Comparison of ENCODE assay signal across 10 cellular contexts in the genomic region with DNA sequence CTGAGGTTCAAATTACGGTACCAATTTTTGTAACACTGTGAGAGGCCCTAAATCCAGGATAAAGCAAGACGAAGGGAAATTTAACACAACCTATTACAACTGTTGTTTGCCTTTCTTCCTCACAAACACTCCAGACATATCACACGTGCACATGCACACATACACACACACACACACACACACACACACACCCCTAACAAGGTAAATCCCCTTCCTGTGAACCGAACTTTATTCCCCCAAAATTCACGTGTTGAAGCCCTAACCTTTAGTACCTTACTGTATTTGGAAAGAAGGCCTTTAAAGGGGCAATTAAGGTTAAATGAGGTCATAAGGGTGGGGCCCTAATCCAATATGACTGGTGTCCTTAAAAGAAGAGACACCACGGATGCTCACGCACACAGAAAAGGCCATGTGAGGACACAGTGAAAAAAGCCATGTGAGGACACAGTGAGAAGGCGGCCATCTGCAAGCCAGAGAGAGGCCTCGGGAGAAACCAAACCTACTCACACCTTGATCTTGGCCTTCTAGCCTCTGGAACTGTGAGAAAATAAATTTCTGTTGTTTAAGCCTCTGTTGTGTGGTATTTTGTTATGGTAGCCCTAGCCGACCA. TPM values are rescaled to one million over a fixed set of nuclear protein-coding genes. Genes with fewer than 3 reads are reported as not detected.
A peak's percentile ranks its signal among the peaks of the same experiment; 100 is the strongest.
DNase-seq lines count a peak whose midpoint lies in the region; ATAC-seq and TF ChIP-seq lines count a peak whose summit lies in the region.
"Had no signal": no experiment of that assay in that cellular context is flagged by ENCODE, and none has a peak within 500 bp of the region (broad histone marks: within the 10 kb centered on the region; RNA-seq: fewer than 3 reads in every experiment).

No MANE protein-coding gene starts in this region.

- peak overlapping the region; percentile 96 for H3K27ac Mint-ChIP-seq in CD8-positive, alpha-beta T cell
- peak overlapping the region; percentile 62 for H3K27ac Mint-ChIP-seq in activated CD8-positive, alpha-beta T cell treated with anti-CD3 and anti-CD28 coated beads for 36 hours
- H3K27ac Mint-ChIP-seq in memory B cell = peak overlapping the region; percentile 87

- H3K9me3 Mint-ChIP-seq in CD8-positive, alpha-beta T cell = peaks cover 7% of the 10 kb centered on the region
- H3K9me3 Mint-ChIP-seq in activated CD8-positive, alpha-beta T cell treated with anti-CD3 and anti-CD28 coated beads for 36 hours = no peaks in the 10 kb centered on the region
- H3K9me3 Mint-ChIP-seq in memory B cell = no peaks in the 10 kb centered on the region

- ATAC-seq in CD8-positive, alpha-beta T cell = no peak
- no peak for ATAC-seq in HCT116
- no peak for ATAC-seq in activated CD8-positive, alpha-beta T cell treated with anti-CD3 and anti-CD28 coated beads for 36 hours
- ATAC-seq in memory B cell (ENCODE audit: low read depth) = no peak

- no peak overlapping the region for H2AFZ ChIP-seq in HCT116 (ENCODE audit: low read depth, low read length, poor library complexity, severe bottlenecking)

- no peaks in the 10 kb centered on the region for H4K20me1 ChIP-seq in HCT116 (ENCODE audit: insufficient read depth)

- RAD21 ChIA-PET in HCT116 (lab: Charles Lee; ENCODE audit: low non-redundant PET in 1 of 2, low total read pairs in 2 of 2, uncharacterized antibody in 2 of 2, unreplicated experiment in 2 of 2) = no interaction called here

- peak overlapping the region; percentile 99 for H3K4me3 Mint-ChIP-seq in CD8-positive, alpha-beta T cell
- H3K4me3 Mint-ChIP-seq in activated CD8-positive, alpha-beta T cell treated with anti-CD3 and anti-CD28 coated beads for 36 hours = peak overlapping the region; percentile 92
- no peak overlapping the region for H3K4me3 Mint-ChIP-seq in memory B cell

- TF ChIP-seq CTCF in CD8-positive, alpha-beta T cell (IDR thresholded peaks at IDR 0.05) = no peak
- TF ChIP-seq CTCF in HCT116 (IDR thresholded peaks at IDR 0.05 in 2 of 3, conservative IDR thresholded peaks at IDR 0.05 in 1 of 3; ENCODE audit: borderline replicate concordance in 1 of 3, insufficient read depth in 1 of 3, low read depth in 2 of 3, low read length in 2 of 3) = no peak
- TF ChIP-seq CTCF in activated CD8-positive, alpha-beta T cell treated with anti-CD3 and anti-CD28 coated beads for 36 hours (IDR thresholded peaks at IDR 0.05) = no peak

- H3K27me3 ChIP-seq in CD8-positive, alpha-beta T cell (ENCODE audit: insufficient read depth, low read length) = no peaks in the 10 kb centered on the region
- H3K27me3 ChIP-seq in HCT116 (ENCODE audit: insufficient read depth, low read length) = no peaks in the 10 kb centered on the region

- H3K9me2 ChIP-seq in HCT116 (ENCODE audit: insufficient read depth) = no peaks in the 10 kb centered on the region
- H3K9me2 ChIP-seq: SK-N-SH had no signal

- H3K4me1 Mint-ChIP-seq in CD8-positive, alpha-beta T cell (ENCODE audit: low read depth) = peaks cover 32% of the 10 kb centered on the region
- H3K4me1 Mint-ChIP-seq in activated CD8-positive, alpha-beta T cell treated with anti-CD3 and anti-CD28 coated beads for 36 hours (ENCODE audit: low read depth) = peaks cover 41% of the 10 kb centered on the region
- H3K4me1 Mint-ChIP-seq in memory B cell = peaks cover 27% of the 10 kb centered on the region

- BruUV-seq in HCT116 (replicated peaks; lab: Mats Ljungman, UMichigan) = TSS peak; percentile 47

- no peak for TF ChIP-seq POLR2A in HCT116 (IDR thresholded peaks at IDR 0.05; ENCODE audit: borderline replicate concordance, extremely low read depth, insufficient read depth, insufficient read length)

- TF ChIP-seq RAD21 in HCT116 (IDR thresholded peaks at IDR 0.05; ENCODE audit: low read depth) = no peak

- no peaks in the 10 kb centered on the region for H3K9me3 ChIP-seq in CD8-positive, alpha-beta T cell (ENCODE audit: low read length)
- H3K9me3 ChIP-seq in HCT116 (ENCODE audit: control insufficient read depth in 1 of 2, insufficient read depth in 1 of 2, low read depth in 1 of 2, low read length in 2 of 2) = no peaks in the 10 kb centered on the region
- H3K9me3 ChIP-seq: SK-N-SH had no signal

- H3K36me3 ChIP-seq in CD8-positive, alpha-beta T cell (ENCODE audit: insufficient read depth, low read length) = no peaks in the 10 kb centered on the region
- H3K36me3 ChIP-seq in HCT116 (ENCODE audit: control insufficient read depth in 1 of 2, insufficient read depth in 2 of 2, low read length in 2 of 2) = no peaks in the 10 kb centered on the region; a peak in 1 of 4 replicates

- POLR2A ChIA-PET in CD8-positive, alpha-beta T cell (lab: Charles Lee) = interaction anchor here (1.0 kb wide), 1 partner anchor 312 kb away, joined by 3 read pairs; the partner anchor contains the start of gene GTF2H1
- POLR2A ChIA-PET in HCT116 (lab: Charles Lee) = no interaction called here
- POLR2A ChIA-PET in activated CD8-positive, alpha-beta T cell treated with anti-CD3 and anti-CD28 coated beads for 36 hours (lab: Charles Lee) = no interaction called here

- CTCF ChIA-PET in CD8-positive, alpha-beta T cell (lab: Charles Lee) = interaction anchor here (1.0 to 1.5 kb wide), 2 partner anchors 18 to 100 kb away, joined by 3 to 6 read pairs; no protein-coding TSS in a partner anchor
- CTCF ChIA-PET in HCT116 (lab: Charles Lee) = no interaction called here
- CTCF ChIA-PET in activated CD8-positive, alpha-beta T cell treated with anti-CD3 and anti-CD28 coated beads for 36 hours (lab: Charles Lee) = interaction anchor here (1.0 to 1.5 kb wide), 3 partner anchors 15 to 105 kb away, joined by 3 to 4 read pairs (median 4); no protein-coding TSS in a partner anchor

- no peak for DNase-seq in CD8-positive, alpha-beta T cell
- DNase-seq in HCT116 (ENCODE audit: low read depth, low spot score) = no peak
- peak; percentile 24 for DNase-seq in activated CD8-positive, alpha-beta T cell treated with anti-CD3 and anti-CD28 coated beads for 36 hours
- no peak for DNase-seq in memory B cell (ENCODE audit: low spot score in 2 of 2)
- no peak for DNase-seq in activated effector memory CD4-positive, alpha-beta T cell treated with Interleukin-2 at 50 U/mL for 16 hours
- DNase-seq in stimulated activated CD8-positive, alpha-beta memory T cell treated with anti-CD3 and anti-CD28 coated beads, Interleukin-4, amount 100 ng/mL, for 48 hours = no peak
- DNase-seq in occipital lobe (lab: John Stamatoyannopoulos, UW) = no peak
- DNase-seq: NCI-H345; stimulated activated CD4-positive, alpha-beta T cell treated with anti-CD3 and anti-CD28 coated beads, Interleukin-4, amount 100 ng/mL, for 24 hours had no signal

- no peak overlapping the region for H3K9ac ChIP-seq in HCT116 (ENCODE audit: low read length)

- no peaks in the 10 kb centered on the region for H3K27me3 Mint-ChIP-seq in CD8-positive, alpha-beta T cell (ENCODE audit: low read depth)
- no peaks in the 10 kb centered on the region for H3K27me3 Mint-ChIP-seq in activated CD8-positive, alpha-beta T cell treated with anti-CD3 and anti-CD28 coated beads for 36 hours
- no peaks in the 10 kb centered on the region for H3K27me3 Mint-ChIP-seq in memory B cell

- H3K4me1 ChIP-seq in CD8-positive, alpha-beta T cell (ENCODE audit: insufficient read depth, low read length) = peaks cover 16% of the 10 kb centered on the region
- peaks cover 7 to 25% of the 10 kb centered on the region in 2 experiments for H3K4me1 ChIP-seq in HCT116 (ENCODE audit: control insufficient read depth in 1 of 2, insufficient read depth in 2 of 2, low read length in 2 of 2)

- intact Hi-C loops in CD8-positive, alpha-beta T cell (cut with DNase I, micrococcal nuclease) = loop anchor here (1.0 to 10.0 kb wide), 12 partner anchors 76 to 1701 kb away; partner anchors contain the start of genes GTF2H1 (in 1 of the 2), HPS5 (in 1 of the 2), LDHA (in 1 of the 2) and NAV2 (in 1 of the 2)
- intact Hi-C loops in HCT116 (cut with micrococcal nuclease) = no loop called here
- intact Hi-C loops in activated CD8-positive, alpha-beta T cell treated with anti-CD3 and anti-CD28 coated beads for 36 hours (cut with micrococcal nuclease) = loop anchor here (5.0 to 10.0 kb wide), 2 partner anchors 96 to 374 kb away; partner anchors contain the start of gene SAAL1

- H3K4me2 ChIP-seq in HCT116 (ENCODE audit: low read length) = no peak overlapping the region

- H3K79me2 ChIP-seq in HCT116 (ENCODE audit: insufficient read depth, low read length) = no peaks in the 10 kb centered on the region

- peaks cover 20% of the 10 kb centered on the region for H3K36me3 Mint-ChIP-seq in CD8-positive, alpha-beta T cell
- H3K36me3 Mint-ChIP-seq in activated CD8-positive, alpha-beta T cell treated with anti-CD3 and anti-CD28 coated beads for 36 hours (ENCODE audit: low read depth) = peaks cover 5% of the 10 kb centered on the region
- peaks cover 4% of the 10 kb centered on the region for H3K36me3 Mint-ChIP-seq in memory B cell

- no peak overlapping the region for H3K4me3 ChIP-seq in CD8-positive, alpha-beta T cell (ENCODE audit: low read depth, low read length)
- H3K4me3 ChIP-seq in HCT116 (replicated peaks in 1 of 2; ENCODE audit: low read depth in 1 of 2, low read length in 2 of 2) = no peak overlapping the region

- H3K27ac ChIP-seq in CD8-positive, alpha-beta T cell (ENCODE audit: low read depth, low read length) = no peak overlapping the region
- no peak overlapping the region for H3K27ac ChIP-seq in HCT116 (ENCODE audit: low read depth, low read length)

TF ChIP-seq in HCT116, 20 proteins besides CTCF, POLR2A, EP300 and RAD21 (continues in another document):
- no peak for TF ChIP-seq SIN3A (IDR thresholded peaks at IDR 0.05; ENCODE audit: low read depth)
- no peak for TF ChIP-seq YY1 (IDR thresholded peaks at IDR 0.05; ENCODE audit: extremely low read depth, insufficient replicate concordance, low read depth, low read length)
- TF ChIP-seq CEBPB (IDR thresholded peaks at IDR 0.05; ENCODE audit: low read depth) = no peak
- no peak for TF ChIP-seq TCF7L2 (IDR thresholded peaks at IDR 0.05; ENCODE audit: borderline replicate concordance, extremely low read depth, insufficient read depth, insufficient read length)

RNA-seq across cellular contexts. Expression of gene SERGEF, which starts 1.8 kb away (rescaled TPM):
- total RNA-seq in CD8-positive, alpha-beta T cell = 10 to 100 TPM; 36.6 to 44.7 TPM
- total RNA-seq in HCT116 (2021; ENCODE audit: unreplicated experiment) = 32.8 TPM
- 36.2 and 36.3 TPM in 2 replicates for polyA plus RNA-seq in HCT116 (2012)
- 10 to 100 TPM; 56.2 to 64.4 TPM for total RNA-seq in activated CD8-positive, alpha-beta T cell treated with anti-CD3 and anti-CD28 coated beads for 36 hours
- total RNA-seq in occipital lobe = 45.5 TPM

RNA-seq across cellular contexts. Expression of gene TPH1, which starts 35.0 kb away (rescaled TPM):
- under 1 TPM; 0.49 to 0.78 TPM for total RNA-seq in CD8-positive, alpha-beta T cell
- total RNA-seq in HCT116 (2021; ENCODE audit: unreplicated experiment) = 0.42 TPM
- 0.07 and 0.10 TPM in 2 replicates for polyA plus RNA-seq in HCT116 (2012)
- total RNA-seq in activated CD8-positive, alpha-beta T cell treated with anti-CD3 and anti-CD28 coated beads for 36 hours = under 1 TPM; 0.18 to 0.23 TPM
- total RNA-seq in occipital lobe = 0.47 TPM
